ENCODE assay signal across 8 cellular contexts in genomic region chrX:46913710-46914109, GRCh38. TPM values are rescaled to one million over a fixed set of nuclear protein-coding genes. Genes with fewer than 3 reads are reported as not detected.
A peak's percentile ranks its signal among the peaks of the same experiment; 100 is the strongest.
DNase-seq lines count a peak whose midpoint lies in the region; ATAC-seq and TF ChIP-seq lines count a peak whose summit lies in the region.

No MANE protein-coding gene starts in this region.

- CTCF ChIA-PET in activated CD8-positive, alpha-beta T cell treated with anti-CD3 and anti-CD28 coated beads, Interleukin-2, amount 10 ng/mL, durations not matched to agents 7 days and 5 days (lab: Charles Lee), result interaction anchor here (0.6 kb wide), 1 partner anchor 112 kb away, joined by 3 read pairs; no protein-coding TSS in a partner anchor

- H3K4me3 Mint-ChIP-seq in stimulated activated naive CD8-positive, alpha-beta T cell treated with anti-CD3 and anti-CD28 coated beads, Interleukin-15, Interleukin-2, amounts not matched to agents 100 ng/mL and 50 ng/mL, for 24 hours, result peak overlapping the region; percentile 80
- H3K4me3 Mint-ChIP-seq in activated CD8-positive, alpha-beta T cell treated with anti-CD3 and anti-CD28 coated beads, Interleukin-2, amount 10 ng/mL, durations not matched to agents 7 days and 5 days, result peak overlapping the region; percentile 70

- H3K4me3 ChIP-seq in hepatocyte (peak overlapping the region; percentile 87), skin epidermis (peak overlapping the region; percentile 52 to 73 (median 56))

- peaks cover 12% of the 10 kb centered on the region for H3K4me1 Mint-ChIP-seq in stimulated activated naive CD8-positive, alpha-beta T cell treated with anti-CD3 and anti-CD28 coated beads, Interleukin-15, Interleukin-2, amounts not matched to agents 100 ng/mL and 50 ng/mL, for 24 hours (ENCODE audit: low read depth)
- H3K4me1 Mint-ChIP-seq in activated CD8-positive, alpha-beta T cell treated with anti-CD3 and anti-CD28 coated beads, Interleukin-2, amount 10 ng/mL, durations not matched to agents 7 days and 5 days (ENCODE audit: low read depth), result peaks cover 6% of the 10 kb centered on the region

- H3K9me3 ChIP-seq in hepatocyte (ENCODE audit: low read depth), result no peaks in the 10 kb centered on the region

- H3K27me3 ChIP-seq in hepatocyte, result no peaks in the 10 kb centered on the region

- no peak for TF ChIP-seq CTCF in hepatocyte (IDR thresholded peaks at IDR 0.05; ENCODE audit: poor library complexity)

- no peaks in the 10 kb centered on the region for H3K9me3 Mint-ChIP-seq in stimulated activated naive CD8-positive, alpha-beta T cell treated with anti-CD3 and anti-CD28 coated beads, Interleukin-15, Interleukin-2, amounts not matched to agents 100 ng/mL and 50 ng/mL, for 24 hours
- no peaks in the 10 kb centered on the region for H3K9me3 Mint-ChIP-seq in activated CD8-positive, alpha-beta T cell treated with anti-CD3 and anti-CD28 coated beads, Interleukin-2, amount 10 ng/mL, durations not matched to agents 7 days and 5 days (ENCODE audit: insufficient read depth)

- POLR2A ChIA-PET in activated CD8-positive, alpha-beta T cell treated with anti-CD3 and anti-CD28 coated beads, Interleukin-2, amount 10 ng/mL, durations not matched to agents 7 days and 5 days (lab: Charles Lee), result no interaction called here

- no peak overlapping the region for H3K27ac Mint-ChIP-seq in stimulated activated naive CD8-positive, alpha-beta T cell treated with anti-CD3 and anti-CD28 coated beads, Interleukin-15, Interleukin-2, amounts not matched to agents 100 ng/mL and 50 ng/mL, for 24 hours
- H3K27ac Mint-ChIP-seq in activated CD8-positive, alpha-beta T cell treated with anti-CD3 and anti-CD28 coated beads, Interleukin-2, amount 10 ng/mL, durations not matched to agents 7 days and 5 days, result no peak overlapping the region

- H2AFZ ChIP-seq in hepatocyte, result peak overlapping the region; percentile 45

- no peaks in the 10 kb centered on the region for H3K36me3 Mint-ChIP-seq in stimulated activated naive CD8-positive, alpha-beta T cell treated with anti-CD3 and anti-CD28 coated beads, Interleukin-15, Interleukin-2, amounts not matched to agents 100 ng/mL and 50 ng/mL, for 24 hours (ENCODE audit: low read depth)
- H3K36me3 Mint-ChIP-seq in activated CD8-positive, alpha-beta T cell treated with anti-CD3 and anti-CD28 coated beads, Interleukin-2, amount 10 ng/mL, durations not matched to agents 7 days and 5 days (ENCODE audit: low read depth), result no peaks in the 10 kb centered on the region

- H3K27ac ChIP-seq in hepatocyte (peak overlapping the region; percentile 67), skin epidermis (no peak overlapping the region)

- H4K20me1 ChIP-seq in hepatocyte (ENCODE audit: insufficient read depth, poor library complexity, severe bottlenecking), result no peaks in the 10 kb centered on the region

- no peak for DNase-seq in stimulated activated naive CD8-positive, alpha-beta T cell treated with anti-CD3 and anti-CD28 coated beads, Interleukin-15, Interleukin-2, amounts not matched to agents 100 U/mL and 50 U/mL, for 24 hours
- DNase-seq in activated CD8-positive, alpha-beta T cell treated with anti-CD3 and anti-CD28 coated beads, Interleukin-2, amount 10 ng/mL, durations not matched to agents 7 days and 5 days, result no peak
- DNase-seq in hepatocyte (ENCODE audit: low spot score), result peak; percentile 30
- no peak for DNase-seq in activated gamma-delta T cell treated with Interleukin-2 at 50 U/mL for 16 hours
- no peak for DNase-seq in central memory CD4-positive, alpha-beta T cell
- DNase-seq in stimulated activated CD4-positive, alpha-beta T cell treated with anti-CD3 and anti-CD28 coated beads, Interleukin-4, amount 100 ng/mL, for 4 hours, result no peak

- WGBS in hepatocyte (ENCODE audit: low lambda C conversion rate, missing lambda C conversion rate), result 25% methylated on average over 14 of the region's 14 CpGs

- H3K4me1 ChIP-seq in hepatocyte (ENCODE audit: insufficient read depth), result peaks cover 4% of the 10 kb centered on the region

- H3K27me3 Mint-ChIP-seq in stimulated activated naive CD8-positive, alpha-beta T cell treated with anti-CD3 and anti-CD28 coated beads, Interleukin-15, Interleukin-2, amounts not matched to agents 100 ng/mL and 50 ng/mL, for 24 hours, result peaks cover 42% of the 10 kb centered on the region
- peaks cover 41% of the 10 kb centered on the region for H3K27me3 Mint-ChIP-seq in activated CD8-positive, alpha-beta T cell treated with anti-CD3 and anti-CD28 coated beads, Interleukin-2, amount 10 ng/mL, durations not matched to agents 7 days and 5 days (ENCODE audit: low read depth)

- no peaks in the 10 kb centered on the region for H3K36me3 ChIP-seq in hepatocyte (replicated peaks; ENCODE audit: insufficient read depth, low read depth)

- ATAC-seq in stimulated activated naive CD8-positive, alpha-beta T cell treated with anti-CD3 and anti-CD28 coated beads, Interleukin-15, Interleukin-2, amounts not matched to agents 100 U/mL and 50 U/mL, for 24 hours, result no peak
- no peak for ATAC-seq in activated CD8-positive, alpha-beta T cell treated with anti-CD3 and anti-CD28 coated beads, Interleukin-2, amount 10 ng/mL, durations not matched to agents 7 days and 5 days

- no peaks in the 10 kb centered on the region for H3K9me2 ChIP-seq in hepatocyte (replicated peaks; ENCODE audit: insufficient read depth)

- peak overlapping the region; percentile 79 for H3K4me2 ChIP-seq in hepatocyte

- H3K79me2 ChIP-seq in hepatocyte, result peaks cover 51% of the 10 kb centered on the region

RNA-seq across cellular contexts. Expression of gene JADE3, which starts 1.5 kb away (rescaled TPM):
- under 1 TPM; 0.31 to 0.47 TPM for total RNA-seq in activated CD8-positive, alpha-beta T cell treated with anti-CD3 and anti-CD28 coated beads, Interleukin-2, amount 10 ng/mL, durations not matched to agents 7 days and 5 days
- 17.3 and 18.6 TPM in 2 replicates for total RNA-seq in hepatocyte
- polyA plus RNA-seq in hepatocyte, result 5.9 and 6.4 TPM in 2 replicates

Comparison
In these comparisons a context has a peak if more than half of its experiments do, and no peak if none do; other contexts are left out.
1. RNA of gene JADE3, which starts 1.5 kb away (total RNA-seq): 17.3 to 18.6 TPM in hepatocyte; 0.31 to 0.47 TPM in activated CD8-positive, alpha-beta T cell treated with anti-CD3 and anti-CD28 coated beads, Interleukin-2, amount 10 ng/mL, durations not matched to agents 7 days and 5 days; every median in the first group is over 10 times any median in the second.